Comparison of ENCODE assay signal across 10 cellular contexts in the genomic region with DNA sequence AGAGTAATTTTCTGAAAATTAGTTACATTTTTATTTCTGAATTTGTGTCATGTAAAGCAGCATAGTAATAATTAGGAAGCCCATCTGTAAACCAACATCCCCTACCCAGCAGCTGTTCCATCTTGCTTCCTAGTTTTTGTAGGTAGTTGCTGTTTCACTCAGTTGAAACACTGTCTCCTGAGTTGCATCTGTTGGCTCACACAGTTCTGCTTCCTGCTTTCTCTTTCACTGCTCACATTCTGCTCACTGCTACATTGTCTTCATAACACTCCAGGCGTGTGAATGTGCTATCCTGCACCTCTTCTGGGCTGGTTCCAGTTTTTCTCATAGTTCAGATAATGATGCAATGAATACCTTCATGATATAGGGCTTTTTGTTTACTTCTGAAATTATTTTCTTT.
DNase-seq lines count a peak whose midpoint lies in the region; ATAC-seq and TF ChIP-seq lines count a peak whose summit lies in the region.
"Had no signal": no experiment of that assay in that cellular context is flagged by ENCODE, and none has a peak within 500 bp of the region (broad histone marks: within the 10 kb centered on the region; RNA-seq: fewer than 3 reads in every experiment).

No MANE protein-coding gene starts in this region.

- H3K4me1 Mint-ChIP-seq in natural killer cell treated with Interleukin-12 subunit alpha and Interleukin-12 subunit beta and Interleukin-15 and Interleukin-18, amount 100 ng/mL, for 72 hours (ENCODE audit: low read depth in 2 of 2), result peaks cover 4 to 10% of the 10 kb centered on the region in 2 donors

- no peak overlapping the region for H3K27ac ChIP-seq in WERI-Rb-1

- H3K9me3 Mint-ChIP-seq in natural killer cell treated with Interleukin-12 subunit alpha and Interleukin-12 subunit beta and Interleukin-15 and Interleukin-18, amount 100 ng/mL, for 72 hours, result no peaks in the 10 kb centered on the region
- H3K9me3 Mint-ChIP-seq: activated CD8-positive, alpha-beta T cell treated with anti-CD3 and anti-CD28 coated beads for 36 hours had no signal

- no peaks in the 10 kb centered on the region for H3K27me3 ChIP-seq in WERI-Rb-1 (ENCODE audit: insufficient read depth, low read depth, severe bottlenecking)

- H3K27ac Mint-ChIP-seq in natural killer cell treated with Interleukin-12 subunit alpha and Interleukin-12 subunit beta and Interleukin-15 and Interleukin-18, amount 100 ng/mL, for 72 hours, result no peak overlapping the region
- H3K27ac Mint-ChIP-seq: activated CD8-positive, alpha-beta T cell treated with anti-CD3 and anti-CD28 coated beads for 36 hours had no signal

- ATAC-seq in GM19324 (IDR thresholded peaks at IDR 0.05; ENCODE audit: low FRiP score, unreplicated experiment) (peak; percentile 84), HG02759 (IDR thresholded peaks at IDR 0.05; ENCODE audit: unreplicated experiment) (peak; percentile 89), HG03460 (IDR thresholded peaks at IDR 0.05; ENCODE audit: unreplicated experiment) (peak; percentile 89)
- no peak for ATAC-seq in natural killer cell treated with Interleukin-12 subunit alpha and Interleukin-12 subunit beta and Interleukin-15 and Interleukin-18, amount 100 ng/mL, for 72 hours
- ATAC-seq: activated CD8-positive, alpha-beta T cell treated with anti-CD3 and anti-CD28 coated beads for 36 hours had no signal

- no peaks in the 10 kb centered on the region for H3K36me3 Mint-ChIP-seq in natural killer cell treated with Interleukin-12 subunit alpha and Interleukin-12 subunit beta and Interleukin-15 and Interleukin-18, amount 100 ng/mL, for 72 hours

- peaks cover 8% of the 10 kb centered on the region in 2 donors for H3K27me3 Mint-ChIP-seq in natural killer cell treated with Interleukin-12 subunit alpha and Interleukin-12 subunit beta and Interleukin-15 and Interleukin-18, amount 100 ng/mL, for 72 hours
- H3K27me3 Mint-ChIP-seq: activated CD8-positive, alpha-beta T cell treated with anti-CD3 and anti-CD28 coated beads for 36 hours had no signal

- no peak for TF ChIP-seq CTCF in GM12864 (IDR thresholded peaks at IDR 0.05; ENCODE audit: low read depth, low read length, missing control alignments)
- TF ChIP-seq CTCF in WERI-Rb-1 (IDR thresholded peaks at IDR 0.05; ENCODE audit: low read depth, low read length), result no peak

- no peak overlapping the region for H3K4me3 Mint-ChIP-seq in natural killer cell treated with Interleukin-12 subunit alpha and Interleukin-12 subunit beta and Interleukin-15 and Interleukin-18, amount 100 ng/mL, for 72 hours
- H3K4me3 Mint-ChIP-seq: activated CD8-positive, alpha-beta T cell treated with anti-CD3 and anti-CD28 coated beads for 36 hours had no signal

- H3K9me3 ChIP-seq in WERI-Rb-1 (ENCODE audit: severe bottlenecking), result no peaks in the 10 kb centered on the region

- no peaks in the 10 kb centered on the region for H3K36me3 ChIP-seq in WERI-Rb-1

- DNase-seq in GM12864 (ENCODE audit: low read depth), result peak; percentile 56
- DNase-seq in WERI-Rb-1, result no peak
- no peak for DNase-seq in NCI-H1436 treated with DMSO at 0.1 percent for 48 hours (lab: John Stamatoyannopoulos, UW)
- DNase-seq in SW 1271 (lab: John Stamatoyannopoulos, UW), result no peak
- no peak for DNase-seq in natural killer cell treated with Interleukin-12 subunit alpha and Interleukin-12 subunit beta and Interleukin-15 and Interleukin-18, amount 100 ng/mL, for 72 hours (ENCODE audit: low spot score)
- DNase-seq: activated CD8-positive, alpha-beta T cell treated with anti-CD3 and anti-CD28 coated beads for 36 hours; NCI-H226 had no signal

- H3K4me3 ChIP-seq in GM12864 (ENCODE audit: low read depth, low read length) (no peak overlapping the region), WERI-Rb-1 (ENCODE audit: low read depth, low read length) (no peak overlapping the region)

Comparison
In these comparisons a context has a peak if more than half of its experiments do, and no peak if none do; other contexts are left out.
1. ATAC-seq: peak in GM19324 (single experiment), HG02759 (single experiment) and HG03460 (single experiment); none in natural killer cell treated with Interleukin-12 subunit alpha and Interleukin-12 subunit beta and Interleukin-15 and Interleukin-18, amount 100 ng/mL, for 72 hours (0 of 2).